Comparison of ENCODE assay signal across 1 cellular context in the genomic region with DNA sequence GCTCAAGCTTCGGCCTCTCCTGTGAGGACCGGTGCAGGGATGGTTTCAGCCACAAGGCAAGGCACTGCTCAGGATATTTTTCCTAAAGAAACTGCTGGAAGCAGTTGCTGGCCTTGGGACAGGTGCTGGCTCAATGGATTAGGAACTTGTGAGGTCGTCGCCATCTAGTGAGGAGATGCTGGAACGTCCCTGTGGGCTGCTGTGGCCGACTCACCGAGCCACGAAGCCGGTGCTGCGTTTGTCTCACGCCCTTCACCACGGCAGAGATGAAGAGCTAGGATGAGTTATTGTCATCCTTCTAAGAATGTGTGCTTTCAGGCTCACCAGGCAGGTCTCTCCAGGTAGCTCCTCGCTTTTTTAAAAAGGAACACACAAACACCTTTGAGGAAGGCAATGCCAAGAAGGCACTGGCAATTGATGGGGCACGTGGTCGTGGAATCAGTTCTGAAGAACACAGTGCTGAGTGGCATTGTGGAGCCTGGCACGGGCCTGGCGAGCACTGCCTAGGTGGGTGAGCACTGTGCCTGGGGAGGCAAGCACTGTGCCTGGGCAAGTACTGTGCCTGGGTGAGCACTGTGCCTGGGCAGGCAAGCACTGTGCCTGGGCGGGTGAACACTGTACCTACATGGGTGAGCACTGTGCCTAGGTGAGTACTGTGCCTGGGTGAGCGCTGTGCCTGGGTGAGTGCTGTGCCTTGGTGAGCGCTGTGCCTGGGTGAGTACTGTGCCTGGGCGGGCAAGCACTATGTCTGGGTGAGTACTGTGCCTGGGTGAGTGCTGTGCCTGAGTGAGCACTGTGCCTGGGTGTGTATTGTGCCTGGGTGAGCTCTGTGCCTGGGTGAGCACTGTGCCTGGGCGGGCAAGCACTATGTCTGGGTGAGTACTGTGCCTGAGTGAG.
TF ChIP-seq lines count a peak whose summit lies in the region.

No MANE protein-coding gene starts in this region.

TF ChIP-seq in GM23338, 12 proteins besides CTCF, POLR2A, EP300 and RAD21 (continued from another document):
- TF ChIP-seq, protein P1, sequence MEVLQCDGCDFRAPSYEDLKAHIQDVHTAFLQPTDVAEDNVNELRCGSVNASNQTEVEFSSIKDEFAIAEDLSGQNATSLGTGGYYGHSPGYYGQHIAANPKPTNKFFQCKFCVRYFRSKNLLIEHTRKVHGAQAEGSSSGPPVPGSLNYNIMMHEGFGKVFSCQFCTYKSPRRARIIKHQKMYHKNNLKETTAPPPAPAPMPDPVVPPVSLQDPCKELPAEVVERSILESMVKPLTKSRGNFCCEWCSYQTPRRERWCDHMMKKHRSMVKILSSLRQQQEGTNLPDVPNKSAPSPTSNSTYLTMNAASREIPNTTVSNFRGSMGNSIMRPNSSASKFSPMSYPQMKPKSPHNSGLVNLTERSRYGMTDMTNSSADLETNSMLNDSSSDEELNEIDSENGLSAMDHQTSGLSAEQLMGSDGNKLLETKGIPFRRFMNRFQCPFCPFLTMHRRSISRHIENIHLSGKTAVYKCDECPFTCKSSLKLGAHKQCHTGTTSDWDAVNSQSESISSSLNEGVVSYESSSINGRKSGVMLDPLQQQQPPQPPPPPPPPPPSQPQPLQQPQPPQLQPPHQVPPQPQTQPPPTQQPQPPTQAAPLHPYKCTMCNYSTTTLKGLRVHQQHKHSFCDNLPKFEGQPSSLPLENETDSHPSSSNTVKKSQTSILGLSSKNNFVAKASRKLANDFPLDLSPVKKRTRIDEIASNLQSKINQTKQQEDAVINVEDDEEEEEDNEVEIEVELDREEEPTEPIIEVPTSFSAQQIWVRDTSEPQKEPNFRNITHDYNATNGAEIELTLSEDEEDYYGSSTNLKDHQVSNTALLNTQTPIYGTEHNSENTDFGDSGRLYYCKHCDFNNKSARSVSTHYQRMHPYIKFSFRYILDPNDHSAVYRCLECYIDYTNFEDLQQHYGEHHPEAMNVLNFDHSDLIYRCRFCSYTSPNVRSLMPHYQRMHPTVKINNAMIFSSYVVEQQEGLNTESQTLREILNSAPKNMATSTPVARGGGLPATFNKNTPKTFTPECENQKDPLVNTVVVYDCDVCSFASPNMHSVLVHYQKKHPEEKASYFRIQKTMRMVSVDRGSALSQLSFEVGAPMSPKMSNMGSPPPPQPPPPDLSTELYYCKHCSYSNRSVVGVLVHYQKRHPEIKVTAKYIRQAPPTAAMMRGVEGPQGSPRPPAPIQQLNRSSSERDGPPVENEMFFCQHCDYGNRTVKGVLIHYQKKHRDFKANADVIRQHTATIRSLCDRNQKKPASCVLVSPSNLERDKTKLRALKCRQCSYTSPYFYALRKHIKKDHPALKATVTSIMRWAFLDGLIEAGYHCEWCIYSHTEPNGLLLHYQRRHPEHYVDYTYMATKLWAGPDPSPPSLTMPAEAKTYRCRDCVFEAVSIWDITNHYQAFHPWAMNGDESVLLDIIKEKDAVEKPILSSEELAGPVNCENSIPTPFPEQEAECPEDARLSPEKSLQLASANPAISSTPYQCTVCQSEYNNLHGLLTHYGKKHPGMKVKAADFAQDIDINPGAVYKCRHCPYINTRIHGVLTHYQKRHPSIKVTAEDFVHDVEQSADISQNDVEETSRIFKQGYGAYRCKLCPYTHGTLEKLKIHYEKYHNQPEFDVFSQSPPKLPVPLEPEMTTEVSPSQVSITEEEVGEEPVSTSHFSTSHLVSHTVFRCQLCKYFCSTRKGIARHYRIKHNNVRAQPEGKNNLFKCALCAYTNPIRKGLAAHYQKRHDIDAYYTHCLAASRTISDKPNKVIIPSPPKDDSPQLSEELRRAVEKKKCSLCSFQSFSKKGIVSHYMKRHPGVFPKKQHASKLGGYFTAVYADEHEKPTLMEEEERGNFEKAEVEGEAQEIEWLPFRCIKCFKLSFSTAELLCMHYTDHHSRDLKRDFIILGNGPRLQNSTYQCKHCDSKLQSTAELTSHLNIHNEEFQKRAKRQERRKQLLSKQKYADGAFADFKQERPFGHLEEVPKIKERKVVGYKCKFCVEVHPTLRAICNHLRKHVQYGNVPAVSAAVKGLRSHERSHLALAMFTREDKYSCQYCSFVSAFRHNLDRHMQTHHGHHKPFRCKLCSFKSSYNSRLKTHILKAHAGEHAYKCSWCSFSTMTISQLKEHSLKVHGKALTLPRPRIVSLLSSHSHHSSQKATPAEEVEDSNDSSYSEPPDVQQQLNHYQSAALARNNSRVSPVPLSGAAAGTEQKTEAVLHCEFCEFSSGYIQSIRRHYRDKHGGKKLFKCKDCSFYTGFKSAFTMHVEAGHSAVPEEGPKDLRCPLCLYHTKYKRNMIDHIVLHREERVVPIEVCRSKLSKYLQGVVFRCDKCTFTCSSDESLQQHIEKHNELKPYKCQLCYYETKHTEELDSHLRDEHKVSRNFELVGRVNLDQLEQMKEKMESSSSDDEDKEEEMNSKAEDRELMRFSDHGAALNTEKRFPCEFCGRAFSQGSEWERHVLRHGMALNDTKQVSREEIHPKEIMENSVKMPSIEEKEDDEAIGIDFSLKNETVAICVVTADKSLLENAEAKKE (CRISPR knock-in tag; IDR thresholded peaks at IDR 0.05) = no peak
- no peak for TF ChIP-seq ZNF331 (CRISPR knock-in tag; IDR thresholded peaks at IDR 0.05; ENCODE audit: low read depth)
- TF ChIP-seq, protein P2, sequence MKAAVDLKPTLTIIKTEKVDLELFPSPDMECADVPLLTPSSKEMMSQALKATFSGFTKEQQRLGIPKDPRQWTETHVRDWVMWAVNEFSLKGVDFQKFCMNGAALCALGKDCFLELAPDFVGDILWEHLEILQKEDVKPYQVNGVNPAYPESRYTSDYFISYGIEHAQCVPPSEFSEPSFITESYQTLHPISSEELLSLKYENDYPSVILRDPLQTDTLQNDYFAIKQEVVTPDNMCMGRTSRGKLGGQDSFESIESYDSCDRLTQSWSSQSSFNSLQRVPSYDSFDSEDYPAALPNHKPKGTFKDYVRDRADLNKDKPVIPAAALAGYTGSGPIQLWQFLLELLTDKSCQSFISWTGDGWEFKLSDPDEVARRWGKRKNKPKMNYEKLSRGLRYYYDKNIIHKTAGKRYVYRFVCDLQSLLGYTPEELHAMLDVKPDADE (IDR thresholded peaks at IDR 0.05) = no peak
